13 cellular contexts compared by ENCODE assay signal in the genomic region with DNA sequence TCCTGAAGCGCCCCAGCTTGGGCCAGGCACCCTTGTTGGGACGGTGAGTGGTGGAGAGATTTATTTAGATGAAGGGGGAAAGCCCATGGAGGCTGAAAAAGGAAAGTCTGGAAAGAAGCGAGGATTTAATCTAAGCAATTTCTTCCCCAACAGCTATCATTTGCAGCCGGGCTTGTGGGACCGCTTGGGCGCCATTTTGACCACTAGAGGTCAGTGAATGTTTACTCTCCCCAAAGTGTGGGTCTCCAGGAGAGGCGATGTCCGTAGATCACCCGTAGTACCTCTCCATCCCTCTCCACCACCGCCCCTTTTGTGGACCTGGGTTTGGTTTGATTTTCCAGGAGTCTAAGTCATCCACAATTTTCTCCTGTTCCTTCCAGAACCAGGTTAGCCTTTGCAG.
DNase-seq lines count a peak whose midpoint lies in the region; ATAC-seq, FAIRE-seq and TF ChIP-seq lines count a peak whose summit lies in the region.
"Had no signal": no experiment of that assay in that cellular context is flagged by ENCODE, and none has a peak within 500 bp of the region (broad histone marks: within the 10 kb centered on the region; RNA-seq: fewer than 3 reads in every experiment).

No MANE protein-coding gene starts in this region.

- POLR2A ChIA-PET in A549 (lab: Yijun Ruan, JAX) = no interaction called here
- POLR2A ChIA-PET in PC-3 (lab: Charles Lee; ENCODE audit: unreplicated experiment) = no interaction called here

- intact Hi-C loops in PC-3 (cut with micrococcal nuclease) (no loop called here), left ventricle myocardium inferior (cut with micrococcal nuclease) (no loop called here)

- no peak for FAIRE-seq in A549 (lab: Jason Lieb, UNC)
- FAIRE-seq: G401.6 had no signal

- ATAC-seq in A549 = peak in 1 of 2 experiments; percentile 82; a peak in 4 of 6 replicates
- no peak for ATAC-seq in PC-3
- ATAC-seq in HG02938 (IDR thresholded peaks at IDR 0.05; ENCODE audit: unreplicated experiment) = no peak
- ATAC-seq in HG02571 (IDR thresholded peaks at IDR 0.05; ENCODE audit: unreplicated experiment) = no peak

- H3K27ac ChIP-seq in A549 = no peak overlapping the region
- H3K27ac ChIP-seq in PC-3 (ENCODE audit: low read length) = no peak overlapping the region
- H3K27ac ChIP-seq in left ventricle myocardium inferior (replicated peaks) = no peak overlapping the region
- H3K27ac ChIP-seq: esophagus muscularis mucosa, KMS-11 had no signal

- H3K4me1 ChIP-seq in A549 = no peaks in the 10 kb centered on the region
- H3K4me1 ChIP-seq in PC-3 (ENCODE audit: insufficient read depth, low read length) = no peaks in the 10 kb centered on the region
- no peaks in the 10 kb centered on the region for H3K4me1 ChIP-seq in left ventricle myocardium inferior
- H3K4me1 ChIP-seq: esophagus muscularis mucosa had no signal

- H3K4me2 ChIP-seq in A549 (no peak overlapping the region), PC-3 (ENCODE audit: low read length) (no peak overlapping the region)
- H3K4me2 ChIP-seq: KMS-11 had no signal

- no peaks in the 10 kb centered on the region for H3K9me2 ChIP-seq in PC-3 (replicated peaks; ENCODE audit: low read length)

- no peak overlapping the region for H2AFZ ChIP-seq in PC-3 (ENCODE audit: low read length)

- H3K9me3 ChIP-seq in A549 (no peaks in the 10 kb centered on the region), PC-3 (ENCODE audit: low read length) (no peaks in the 10 kb centered on the region), left ventricle myocardium inferior (replicated peaks) (no peaks in the 10 kb centered on the region)
- H3K9me3 ChIP-seq: esophagus muscularis mucosa had no signal

- WGBS in A549 (ENCODE audit: missing lambda C conversion rate) = 12% methylated on average over 10 of the region's 10 CpGs

- H3K79me2 ChIP-seq in PC-3 (ENCODE audit: low read length) = no peaks in the 10 kb centered on the region

- no peak for TF ChIP-seq POLR2A in A549 (IDR thresholded peaks at IDR 0.05; ENCODE audit: low read length)

- H3F3A ChIP-seq in PC-3 (ENCODE audit: low read length, unreplicated experiment) = no peaks in the 10 kb centered on the region

- CTCF ChIA-PET in A549 (lab: Yijun Ruan, JAX) (interaction anchor here (0.6 to 4.3 kb wide), 5 partner anchors 10 to 530 kb away, joined by 3 to 20 read pairs (median 4); no protein-coding TSS in a partner anchor), PC-3 (lab: Charles Lee) (no interaction called here)

- no peak; the same call in 2 of the 3 replicates for TF ChIP-seq CTCF in A549 (IDR thresholded peaks at IDR 0.05)
- TF ChIP-seq CTCF in GM06990 (IDR thresholded peaks at IDR 0.05; ENCODE audit: insufficient read depth, low read length, poor library complexity, severe bottlenecking) = peak; percentile 80
- TF ChIP-seq CTCF in PC-3 (conservative IDR thresholded peaks at IDR 0.05; ENCODE audit: low read depth, low read length) = peak; percentile 28; the same call in 1 of the 2 replicates
- TF ChIP-seq CTCF in left ventricle myocardium inferior (IDR thresholded peaks at IDR 0.05; ENCODE audit: borderline replicate concordance) = peak; percentile 61

- peak; percentile 36 to 55; a peak in 3 of 5 replicates for TF ChIP-seq RAD21 in A549 (conservative IDR thresholded peaks at IDR 0.05 in 1 of 2, IDR thresholded peaks at IDR 0.05 in 1 of 2)

- no peak overlapping the region for H3K9ac ChIP-seq in PC-3 (ENCODE audit: low read length)
- H3K9ac ChIP-seq: KMS-11 had no signal

- H3K4me3 ChIP-seq in A549 (no peak overlapping the region), GM06990 (replicated peaks; ENCODE audit: low read depth, low read length) (no peak overlapping the region), PC-3 (ENCODE audit: low read length) (no peak overlapping the region), left ventricle myocardium inferior (no peak overlapping the region)
- H3K4me3 ChIP-seq: esophagus muscularis mucosa had no signal

- H3K27me3 ChIP-seq in GM06990 (replicated peaks; ENCODE audit: control insufficient read depth, insufficient read depth, low read length) (no peaks in the 10 kb centered on the region), PC-3 (ENCODE audit: low read length) (peaks cover 57% of the 10 kb centered on the region), left ventricle myocardium inferior (ENCODE audit: low read depth) (peaks cover 36% of the 10 kb centered on the region)

- no peaks in the 10 kb centered on the region for H3K36me3 ChIP-seq in GM06990 (ENCODE audit: control insufficient read depth, insufficient read depth, low read length)
- no peaks in the 10 kb centered on the region for H3K36me3 ChIP-seq in PC-3 (ENCODE audit: low read depth, low read length)
- no peaks in the 10 kb centered on the region for H3K36me3 ChIP-seq in left ventricle myocardium inferior
- H3K36me3 ChIP-seq: esophagus muscularis mucosa had no signal

- peak; percentile 23 to 26 for DNase-seq in A549 (ENCODE audit: low read depth in 1 of 2, low spot score in 1 of 2)
- no peak for DNase-seq in GM06990 (ENCODE audit: extremely low read depth, insufficient read length)
- DNase-seq in PC-3 = no peak
- DNase-seq in left ventricle myocardium inferior = no peak
- DNase-seq in COLO668 (lab: John Stamatoyannopoulos, UW; ENCODE audit: unreplicated experiment) = no peak
- DNase-seq in Kasumi-1 (lab: John Stamatoyannopoulos, UW) = no peak
- DNase-seq: activated naive CD4-positive, alpha-beta T cell treated with Interleukin-2 at 50 U/mL for 16 hours; T-helper 1 cell had no signal

- no peak for TF ChIP-seq EP300 in A549 (IDR thresholded peaks at IDR 0.05)

- no TSS peak for BruUV-seq in PC-3 (replicated peaks; lab: Mats Ljungman, UMichigan)

- H4K20me1 ChIP-seq in PC-3 (ENCODE audit: low read length) = no peaks in the 10 kb centered on the region

TF ChIP-seq in A549, 52 proteins besides CTCF, POLR2A, EP300 and RAD21:
- TF ChIP-seq SMC3 (IDR thresholded peaks at IDR 0.05) (0 out of 3 replicates have a peak, but pooled peaks have one; percentile 14), PHF8 (IDR thresholded peaks at IDR 0.05; ENCODE audit: borderline replicate concordance, low read depth) (no peak)

Comparison
In these comparisons a context has a peak if more than half of its experiments do, and no peak if none do; other contexts are left out.
1. DNase-seq: peak in A549 (2 of 2); none in GM06990 (single experiment), PC-3 (single experiment), left ventricle myocardium inferior (single experiment), COLO668 (single experiment) and Kasumi-1 (0 of 2).